ENCODE assay signal across 7 cellular contexts in genomic region chr1:63698001-63698838, GRCh38.
DNase-seq lines count a peak whose midpoint lies in the region; ATAC-seq, FAIRE-seq and TF ChIP-seq lines count a peak whose summit lies in the region.

No MANE protein-coding gene starts in this region.

- H2AFZ ChIP-seq in K562 (ENCODE audit: low read depth, low read length): no peak overlapping the region

- TF ChIP-seq CTCF in K562 (IDR thresholded peaks at IDR 0.05 in 2 of 3, conservative IDR thresholded peaks at IDR 0.05 in 1 of 3; ENCODE audit: insufficient read depth in 2 of 3, low read depth in 1 of 3, low read length in 3 of 3): no peak
- TF ChIP-seq CTCF in prostate gland (IDR thresholded peaks at IDR 0.05): no peak

- no peaks in the 10 kb centered on the region for H4K20me1 ChIP-seq in K562 (replicated peaks; ENCODE audit: control insufficient read depth, insufficient read depth, low read length)

- no peaks in the 10 kb centered on the region for H3K4me1 Mint-ChIP-seq in T-helper 2 cell treated with Interferon-gamma antibody and Interleukin-4, amounts not matched to agents 5 μg/mL and 100 μg/mL, for 36 hours (ENCODE audit: low read depth)

- H3K4me1 ChIP-seq in K562 (replicated peaks in 1 of 2; ENCODE audit: control insufficient read depth in 2 of 2, insufficient read depth in 2 of 2, low read length in 2 of 2) (peaks cover 0 to 2% of the 10 kb centered on the region in 2 experiments; a peak in 2 of 5 replicates), prostate gland (replicated peaks) (no peaks in the 10 kb centered on the region)

- no peak for TF ChIP-seq RAD21 in K562 (CRISPR knock-in tag; conservative IDR thresholded peaks at IDR 0.05 in 1 of 2, IDR thresholded peaks at IDR 0.05 in 1 of 2)

- TF ChIP-seq POLR2A in K562 (conservative IDR thresholded peaks at IDR 0.05) (no peak), prostate gland (IDR thresholded peaks at IDR 0.05) (no peak)

- no peak for FAIRE-seq in K562 (lab: Jason Lieb, UNC)

- in situ Hi-C loops in K562 (cut with MboI): no loop called here

- POLR2A ChIA-PET in K562 (lab: Yijun Ruan, JAX): no interaction called here

- no peak overlapping the region for H3K27ac ChIP-seq in K562 (ENCODE audit: extremely low read depth, low read depth, low read length)
- peak overlapping the region; percentile 58 to 63 for H3K27ac ChIP-seq in prostate gland

- H3K4me2 ChIP-seq in K562 (ENCODE audit: insufficient read depth, low read length): no peak overlapping the region

- H3K27ac Mint-ChIP-seq in T-helper 2 cell treated with Interferon-gamma antibody and Interleukin-4, amounts not matched to agents 5 μg/mL and 100 μg/mL, for 36 hours: no peak overlapping the region

- no peaks in the 10 kb centered on the region for H3K9me3 Mint-ChIP-seq in T-helper 2 cell treated with Interferon-gamma antibody and Interleukin-4, amounts not matched to agents 5 μg/mL and 100 μg/mL, for 36 hours

- ATAC-seq in K562: no peak
- peak; percentile 87 to 90 for ATAC-seq in left cardiac atrium

- no peak overlapping the region for H3K9ac ChIP-seq in K562 (ENCODE audit: insufficient read depth in 1 of 2, low read depth in 2 of 2, low read length in 2 of 2)

- DNase-seq in K562 (ENCODE audit: extremely low read depth in 1 of 4, low spot score in 3 of 4): peak in 1 of 4 experiments; percentile 5
- DNase-seq in left cardiac atrium: peak; percentile 71
- DNase-seq in prostate gland (ENCODE audit: low spot score): no peak
- no peak for DNase-seq in T-helper 2 cell treated with Interferon-gamma antibody and Interleukin-4, amounts not matched to agents 5 μg/mL and 100 μg/mL, for 36 hours (ENCODE audit: low spot score)
- no peak for DNase-seq in activated effector memory CD4-positive, alpha-beta T cell treated with anti-CD3 and anti-CD28 coated beads, Interleukin-2, amount 50 U/mL, for 16 hours
- DNase-seq in NCI-H510A (lab: John Stamatoyannopoulos, UW): no peak
- DNase-seq in cortex of kidney (lab: John Stamatoyannopoulos, UW): no peak

- no peaks in the 10 kb centered on the region for H3K36me3 Mint-ChIP-seq in T-helper 2 cell treated with Interferon-gamma antibody and Interleukin-4, amounts not matched to agents 5 μg/mL and 100 μg/mL, for 36 hours (ENCODE audit: low read depth)

- BruUV-seq in K562 (replicated peaks; lab: Mats Ljungman, UMichigan): no TSS peak

- CTCF ChIA-PET in K562 (lab: Yijun Ruan, JAX; ENCODE audit: low intra/inter-chr PET ratio): no interaction called here

- H3K9me3 ChIP-seq in K562 (replicated peaks; ENCODE audit: control insufficient read depth, insufficient read depth, low read depth, low read length) (no peaks in the 10 kb centered on the region), prostate gland (no peaks in the 10 kb centered on the region)

- H3K27me3 ChIP-seq in K562 (ENCODE audit: control insufficient read depth in 2 of 2, insufficient read depth in 2 of 2, low read length in 2 of 2) (peaks cover 2 to 12% of the 10 kb centered on the region in 2 experiments; a peak in 3 of 5 replicates), prostate gland (replicated peaks; ENCODE audit: insufficient read depth) (no peaks in the 10 kb centered on the region)

- TF ChIP-seq EP300 in K562 (IDR thresholded peaks at IDR 0.05; ENCODE audit: low read length): no peak

- no peaks in the 10 kb centered on the region for H3K36me3 ChIP-seq in K562 (ENCODE audit: control insufficient read depth, insufficient read depth, low read length)
- H3K36me3 ChIP-seq in prostate gland: no peaks in the 10 kb centered on the region

- no peaks in the 10 kb centered on the region for H3K9me1 ChIP-seq in K562 (ENCODE audit: control insufficient read depth, insufficient read depth, low read length)

- WGBS in K562 (ENCODE audit: insufficient coverage, low coverage, missing lambda C conversion rate): under 1% methylated on average over 13 of the region's 13 CpGs
- WGBS in prostate gland: 76% methylated on average over 13 of the region's 13 CpGs

- H3K4me3 ChIP-seq in K562: no peak overlapping the region
- H3K4me3 ChIP-seq in prostate gland: no peak overlapping the region

- intact Hi-C loops in K562 (cut with micrococcal nuclease) (loop anchor here (10.0 kb wide), 1 partner anchor 217 kb away; no protein-coding TSS in a partner anchor), left cardiac atrium (cut with DNase I) (loop anchor here (5.0 to 10.0 kb wide), 3 partner anchors 217 to 437 kb away; no protein-coding TSS in a partner anchor), prostate gland (cut with DNase I) (loop anchor here (2.0 kb wide), 1 partner anchor 77 kb away; the partner anchor contains the start of gene ROR1)

- H3K27me3 Mint-ChIP-seq in T-helper 2 cell treated with Interferon-gamma antibody and Interleukin-4, amounts not matched to agents 5 μg/mL and 100 μg/mL, for 36 hours (ENCODE audit: low read depth): peaks cover 4% of the 10 kb centered on the region

- no peak overlapping the region for H3K4me3 Mint-ChIP-seq in T-helper 2 cell treated with Interferon-gamma antibody and Interleukin-4, amounts not matched to agents 5 μg/mL and 100 μg/mL, for 36 hours

- H3K79me2 ChIP-seq in K562 (ENCODE audit: control insufficient read depth, insufficient read depth, low read length): no peaks in the 10 kb centered on the region

TF ChIP-seq in K562, 482 proteins besides CTCF, POLR2A, EP300 and RAD21 (continues in another document):
- TF ChIP-seq CBFA2T3 (IDR thresholded peaks at IDR 0.05) (peak; percentile 57), CREM (IDR thresholded peaks at IDR 0.05; ENCODE audit: low read depth) (peak; percentile 12; the same call in 1 of the 2 replicates), ZNF384 (IDR thresholded peaks at IDR 0.05; ENCODE audit: low read depth, low read length) (no peak), ESRRA (IDR thresholded peaks at IDR 0.05; ENCODE audit: borderline replicate concordance, low read depth) (peak; percentile 47; the same call in 1 of the 2 replicates), GATAD2A (IDR thresholded peaks at IDR 0.05) (no peak), ILK (tag; IDR thresholded peaks at IDR 0.05; ENCODE audit: borderline replicate concordance, low read depth) (no peak), TAL1 (IDR thresholded peaks at IDR 0.05) (0 out of 2 replicates have a peak, but pooled peaks have one; percentile 32), CUX1 (CRISPR knock-in tag; IDR thresholded peaks at IDR 0.05) (no peak), XRCC4 (IDR thresholded peaks at IDR 0.05; ENCODE audit: extremely low read depth, insufficient read depth, insufficient read length) (no peak)
- TF ChIP-seq, protein P1, sequence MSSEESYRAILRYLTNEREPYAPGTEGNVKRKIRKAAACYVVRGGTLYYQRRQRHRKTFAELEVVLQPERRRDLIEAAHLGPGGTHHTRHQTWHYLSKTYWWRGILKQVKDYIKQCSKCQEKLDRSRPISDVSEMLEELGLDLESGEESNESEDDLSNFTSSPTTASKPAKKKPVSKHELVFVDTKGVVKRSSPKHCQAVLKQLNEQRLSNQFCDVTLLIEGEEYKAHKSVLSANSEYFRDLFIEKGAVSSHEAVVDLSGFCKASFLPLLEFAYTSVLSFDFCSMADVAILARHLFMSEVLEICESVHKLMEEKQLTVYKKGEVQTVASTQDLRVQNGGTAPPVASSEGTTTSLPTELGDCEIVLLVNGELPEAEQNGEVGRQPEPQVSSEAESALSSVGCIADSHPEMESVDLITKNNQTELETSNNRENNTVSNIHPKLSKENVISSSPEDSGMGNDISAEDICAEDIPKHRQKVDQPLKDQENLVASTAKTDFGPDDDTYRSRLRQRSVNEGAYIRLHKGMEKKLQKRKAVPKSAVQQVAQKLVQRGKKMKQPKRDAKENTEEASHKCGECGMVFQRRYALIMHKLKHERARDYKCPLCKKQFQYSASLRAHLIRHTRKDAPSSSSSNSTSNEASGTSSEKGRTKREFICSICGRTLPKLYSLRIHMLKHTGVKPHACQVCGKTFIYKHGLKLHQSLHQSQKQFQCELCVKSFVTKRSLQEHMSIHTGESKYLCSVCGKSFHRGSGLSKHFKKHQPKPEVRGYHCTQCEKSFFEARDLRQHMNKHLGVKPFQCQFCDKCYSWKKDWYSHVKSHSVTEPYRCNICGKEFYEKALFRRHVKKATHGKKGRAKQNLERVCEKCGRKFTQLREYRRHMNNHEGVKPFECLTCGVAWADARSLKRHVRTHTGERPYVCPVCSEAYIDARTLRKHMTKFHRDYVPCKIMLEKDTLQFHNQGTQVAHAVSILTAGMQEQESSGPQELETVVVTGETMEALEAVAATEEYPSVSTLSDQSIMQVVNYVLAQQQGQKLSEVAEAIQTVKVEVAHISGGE (CRISPR knock-in tag; IDR thresholded peaks at IDR 0.05): no peak
